ENCODE assay signal across 16 cellular contexts in the genomic region with DNA sequence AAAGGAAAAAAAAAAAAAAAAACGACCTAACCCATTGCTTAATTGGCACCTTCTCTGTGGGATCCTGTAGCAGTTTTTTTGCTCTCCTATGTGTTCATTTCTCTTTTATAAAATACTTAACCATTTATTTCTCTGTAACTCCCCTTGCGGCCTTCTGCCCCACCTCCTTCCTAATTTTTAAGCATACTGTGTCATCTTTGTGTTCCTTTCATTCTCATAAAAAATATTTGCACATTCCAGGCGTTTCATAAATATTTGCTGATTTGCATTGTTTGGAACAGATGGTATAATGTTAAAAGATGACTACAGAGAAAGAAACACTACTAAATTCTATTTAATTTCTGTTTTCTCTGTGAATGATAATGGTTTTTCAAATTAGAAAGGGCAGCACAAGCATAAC.
DNase-seq lines count a peak whose midpoint lies in the region; ATAC-seq lines count a peak whose summit lies in the region.
"Had no signal": no experiment of that assay in that cellular context is flagged by ENCODE, and none has a peak within 500 bp of the region (broad histone marks: within the 10 kb centered on the region; RNA-seq: fewer than 3 reads in every experiment).

No MANE protein-coding gene starts in this region.

- DNase-seq in AG20443 (ENCODE audit: low spot score) = peak; percentile 10
- DNase-seq in NCI-H1048 (lab: John Stamatoyannopoulos, UW) = peak; percentile 17
- DNase-seq in myocyte (ENCODE audit: low read depth) = peak; percentile 11
- no peak for DNase-seq in NCI-H2029 (lab: John Stamatoyannopoulos, UW)
- DNase-seq in right cardiac atrium = no peak
- DNase-seq: CD4-positive, alpha-beta memory T cell; COR-L47; DMS153; DMS79 treated with DMSO at 0.1 percent for 48 hours; EL; HCEC 1CT; HFFc6 had no signal

- no peaks in the 10 kb centered on the region for H3K4me1 ChIP-seq in right cardiac atrium (ENCODE audit: control insufficient read depth, insufficient read depth, low read length)

- 52% methylated on average over 3 of the region's 3 CpGs for WGBS in right cardiac atrium

- ATAC-seq in HG02981 (IDR thresholded peaks at IDR 0.05; ENCODE audit: unreplicated experiment) (no peak), right cardiac atrium (no peak)
- ATAC-seq: K562 had no signal

- no peak overlapping the region for H3K4me3 ChIP-seq in right cardiac atrium (ENCODE audit: low read length)
- H3K4me3 ChIP-seq: K562 had no signal

- H3K27ac ChIP-seq in right cardiac atrium (ENCODE audit: low read length) = no peak overlapping the region
- H3K27ac ChIP-seq: C4-2B, HL-60 had no signal

- intact Hi-C loops in right cardiac atrium (cut with DNase I) = no loop called here

- no peaks in the 10 kb centered on the region for H3K27me3 ChIP-seq in right cardiac atrium (ENCODE audit: control insufficient read depth, insufficient read depth)

- H3K9me3 ChIP-seq in right cardiac atrium (ENCODE audit: control insufficient read depth, low read length) = no peaks in the 10 kb centered on the region

Comparison
In these comparisons a context has a peak if more than half of its experiments do, and no peak if none do; other contexts are left out.
1. DNase-seq: peak in AG20443 (single experiment), NCI-H1048 (single experiment) and myocyte (single experiment); none in NCI-H2029 (single experiment) and right cardiac atrium (0 of 3).